In genomic region chr4:13548984-13549546, GRCh38 we compare ENCODE assay signal across 8 cellular contexts. TPM values are rescaled to one million over a fixed set of nuclear protein-coding genes. Genes with fewer than 3 reads are reported as not detected.
DNase-seq lines count a peak whose midpoint lies in the region; ATAC-seq and TF ChIP-seq lines count a peak whose summit lies in the region.

No MANE protein-coding gene starts in this region.

- H3K36me3 ChIP-seq in BLaER1 (no peaks in the 10 kb centered on the region), right lobe of liver (no peaks in the 10 kb centered on the region)

- peak; percentile 87 for ATAC-seq in GM19324 (IDR thresholded peaks at IDR 0.05; ENCODE audit: low FRiP score, unreplicated experiment)
- peak; percentile 74 for ATAC-seq in HG03442 (IDR thresholded peaks at IDR 0.05; ENCODE audit: unreplicated experiment)
- peak; percentile 81 to 86 (median 84) for ATAC-seq in right lobe of liver

- H3K9ac ChIP-seq in BLaER1: no peak overlapping the region

- peak; percentile 76 for DNase-seq in NCI-H510A treated with DMSO at 0.1 percent for 48 hours (lab: John Stamatoyannopoulos, UW)
- peak; percentile 94 for DNase-seq in activated CD4-positive, alpha-beta T cell treated with anti-CD3 and anti-CD28 coated beads for 48 hours
- DNase-seq in dedifferentiated amniotic fluid mesenchymal stem cell (ENCODE audit: extremely low spot score): peak; percentile 62
- peak; percentile 79 to 86 (median 80) for DNase-seq in right lobe of liver
- peak; percentile 42 to 88 (median 53) for DNase-seq in stimulated activated CD4-positive, alpha-beta T cell treated with anti-CD3 and anti-CD28 coated beads, TNF-alpha, amount 100 ng/mL, for 1 hour (ENCODE audit: low read depth in 3 of 3, low spot score in 1 of 3)

- peaks cover 57% of the 10 kb centered on the region for H3K27me3 ChIP-seq in BLaER1
- H3K27me3 ChIP-seq in right lobe of liver: peaks cover 18 to 39% of the 10 kb centered on the region in 2 donors

- H3K4me2 ChIP-seq in BLaER1: peak overlapping the region; percentile 67

- peaks cover 44% of the 10 kb centered on the region for H4K20me1 ChIP-seq in BLaER1

- H3K4me3 ChIP-seq in BLaER1 (peak overlapping the region; percentile 51; the same call in 1 of the 2 replicates), right lobe of liver (peak overlapping the region; percentile 20 to 34 (median 33))

- H3K9me3 ChIP-seq in BLaER1: peaks cover 2% of the 10 kb centered on the region
- H3K9me3 ChIP-seq in right lobe of liver: no peaks in the 10 kb centered on the region

- no peak overlapping the region for H3K27ac ChIP-seq in BLaER1
- H3K27ac ChIP-seq in right lobe of liver: no peak overlapping the region

- no peak for TF ChIP-seq POLR2A in right lobe of liver (IDR thresholded peaks at IDR 0.05)

- 4% methylated on average over 15 of the region's 21 CpGs for WGBS in right lobe of liver (ENCODE audit: insufficient coverage, low coverage, low lambda C conversion rate, missing lambda C conversion rate)

- peak; percentile 78 to 93 (median 93) for TF ChIP-seq CTCF in right lobe of liver (IDR thresholded peaks at IDR 0.05)

- H3K4me1 ChIP-seq in BLaER1 (peaks cover 24% of the 10 kb centered on the region), right lobe of liver (peaks cover 0 to 12% (median 5%) of the 10 kb centered on the region in 4 donors)

- intact Hi-C loops in right lobe of liver (cut with DNase I): loop anchor here (5.0 to 10.0 kb wide), 2 partner anchors 697 to 704 kb away; no protein-coding TSS in a partner anchor

RNA-seq across cellular contexts. Expression of gene NKX3-2, which starts 4.8 kb away (rescaled TPM):
- not detected for total RNA-seq in right lobe of liver
